ENCODE assay signal across 8 cellular contexts in the genomic region with DNA sequence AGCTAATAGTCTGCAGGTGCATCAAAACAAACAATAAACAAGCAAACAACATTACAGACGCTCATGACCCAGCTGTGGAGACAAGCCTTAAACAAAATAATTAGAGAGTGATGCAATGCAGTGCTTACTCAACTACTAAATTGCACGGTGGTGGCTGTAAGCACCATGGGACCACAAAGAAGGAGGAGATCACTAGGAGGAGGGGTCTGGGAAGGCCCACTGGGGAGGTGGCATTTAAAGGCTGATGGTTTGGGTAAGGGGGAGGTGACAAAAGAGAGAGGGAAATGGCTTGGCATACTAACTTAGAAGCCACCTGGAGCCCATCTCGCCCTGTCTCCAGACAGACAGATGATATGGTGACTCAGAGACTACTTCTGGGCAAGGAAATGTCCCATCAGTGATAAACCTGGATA.
DNase-seq lines count a peak whose midpoint lies in the region; FAIRE-seq and TF ChIP-seq lines count a peak whose summit lies in the region.

No MANE protein-coding gene starts in this region.

- H3K4me3 Mint-ChIP-seq in dendritic cell treated with granulocyte-macrophage colony-stimulating factor and Interleukin-4, amounts not matched to agents 40 ng/mL and 50 ng/mL, for 4 days, result no peak overlapping the region
- H3K4me3 Mint-ChIP-seq in neural progenitor cell, result no peak overlapping the region

- H3F3A ChIP-seq in neural progenitor cell (ENCODE audit: low read depth), result peaks cover 42% of the 10 kb centered on the region

- H3K4me3 ChIP-seq in HEK293 (ENCODE audit: low read depth, low read length) (no peak overlapping the region), neural progenitor cell (peak overlapping the region; percentile 66)

- H3K27ac ChIP-seq in HEK293 (ENCODE audit: extremely low read depth, low read depth, low read length), result no peak overlapping the region
- H3K27ac ChIP-seq in neural progenitor cell, result no peak overlapping the region

- no peaks in the 10 kb centered on the region for H3K36me3 ChIP-seq in HEK293 (ENCODE audit: control insufficient read depth in 2 of 2, insufficient read depth in 1 of 2, low read length in 2 of 2)
- H3K36me3 ChIP-seq in neural progenitor cell, result no peaks in the 10 kb centered on the region

- intact Hi-C loops in dendritic cell treated with granulocyte-macrophage colony-stimulating factor and Interleukin-4, amounts not matched to agents 40 ng/mL and 50 ng/mL, for 4 days (cut with micrococcal nuclease), result loop anchor here (10.0 kb wide), 1 partner anchor 378 kb away; no protein-coding TSS in a partner anchor

- H3K79me2 ChIP-seq in neural progenitor cell (ENCODE audit: low read depth), result peaks cover 35% of the 10 kb centered on the region

- H3K4me1 Mint-ChIP-seq in dendritic cell treated with granulocyte-macrophage colony-stimulating factor and Interleukin-4, amounts not matched to agents 40 ng/mL and 50 ng/mL, for 4 days (ENCODE audit: low read depth), result peaks cover 17% of the 10 kb centered on the region
- H3K4me1 Mint-ChIP-seq in neural progenitor cell, result peaks cover 60% of the 10 kb centered on the region

- H3K27ac Mint-ChIP-seq in dendritic cell treated with granulocyte-macrophage colony-stimulating factor and Interleukin-4, amounts not matched to agents 40 ng/mL and 50 ng/mL, for 4 days, result peak overlapping the region; percentile 18
- H3K27ac Mint-ChIP-seq in neural progenitor cell, result no peak overlapping the region

- H3K27me3 ChIP-seq in neural progenitor cell, result peaks cover 4% of the 10 kb centered on the region

- H3K9me3 ChIP-seq in HEK293 (ENCODE audit: control insufficient read depth, insufficient read depth, low read depth, low read length), result no peaks in the 10 kb centered on the region
- no peaks in the 10 kb centered on the region for H3K9me3 ChIP-seq in neural progenitor cell (ENCODE audit: low read depth)

- peaks cover 2% of the 10 kb centered on the region for H3K27me3 Mint-ChIP-seq in dendritic cell treated with granulocyte-macrophage colony-stimulating factor and Interleukin-4, amounts not matched to agents 40 ng/mL and 50 ng/mL, for 4 days
- H3K27me3 Mint-ChIP-seq in neural progenitor cell (ENCODE audit: insufficient read depth, low read depth), result peaks cover 2% of the 10 kb centered on the region

- in situ Hi-C loops in GM13977 (cut with MboI; ENCODE audit: low pct_unique_long_range_greater_than_20kb, low sequenced_read_pairs, unreplicated experiment), result no loop called here

- no peaks in the 10 kb centered on the region for H3K4me1 ChIP-seq in HEK293 (ENCODE audit: control insufficient read depth, insufficient read depth, low read length)
- H3K4me1 ChIP-seq in neural progenitor cell, result peaks cover 50% of the 10 kb centered on the region

- H2AFZ ChIP-seq in neural progenitor cell (replicated peaks), result no peak overlapping the region

- peaks cover 73% of the 10 kb centered on the region for H4K20me1 ChIP-seq in neural progenitor cell (ENCODE audit: low read depth)

- peak overlapping the region; percentile 91 for H3K4me2 ChIP-seq in neural progenitor cell

- POLR2A ChIA-PET in HEK293 (lab: Yijun Ruan, JAX), result no interaction called here

- peak; percentile 41 for DNase-seq in T follicular helper cell (ENCODE audit: low read depth)
- peak; percentile 24 for DNase-seq in neural progenitor cell (ENCODE audit: low spot score)
- no peak for DNase-seq in GM13977 (ENCODE audit: low spot score)
- DNase-seq in NCI-H1092 treated with DMSO at 0.1 percent for 48 hours (lab: John Stamatoyannopoulos, UW), result no peak
- no peak for DNase-seq in HTR-8/SVneo (ENCODE audit: insufficient read length, low spot score)
- no peak for DNase-seq in DMS79 treated with DMSO at 0.1 percent for 48 hours (lab: John Stamatoyannopoulos, UW)

- H3K9me3 Mint-ChIP-seq in dendritic cell treated with granulocyte-macrophage colony-stimulating factor and Interleukin-4, amounts not matched to agents 40 ng/mL and 50 ng/mL, for 4 days, result no peaks in the 10 kb centered on the region
- H3K9me3 Mint-ChIP-seq in neural progenitor cell, result no peaks in the 10 kb centered on the region

- no peak for FAIRE-seq in HTR-8/SVneo (lab: Jason Lieb, UNC)

- H3K36me3 Mint-ChIP-seq in dendritic cell treated with granulocyte-macrophage colony-stimulating factor and Interleukin-4, amounts not matched to agents 40 ng/mL and 50 ng/mL, for 4 days (ENCODE audit: low read depth), result no peaks in the 10 kb centered on the region
- H3K36me3 Mint-ChIP-seq in neural progenitor cell, result no peaks in the 10 kb centered on the region

- TF ChIP-seq CTCF in HEK293 (tag by site-specific recombination; IDR thresholded peaks at IDR 0.05) (no peak), neural progenitor cell (IDR thresholded peaks at IDR 0.05) (no peak), GM13977 (IDR thresholded peaks at IDR 0.05; ENCODE audit: extremely low read depth, insufficient read depth, missing control alignments) (no peak)

- CTCF ChIA-PET in HEK293 (lab: Yijun Ruan, JAX), result no interaction called here

- no peak overlapping the region for H3K9ac ChIP-seq in neural progenitor cell

TF ChIP-seq in HEK293, 187 proteins besides CTCF, POLR2A, EP300 and RAD21 (continues in another document):
- TF ChIP-seq, protein P1, sequence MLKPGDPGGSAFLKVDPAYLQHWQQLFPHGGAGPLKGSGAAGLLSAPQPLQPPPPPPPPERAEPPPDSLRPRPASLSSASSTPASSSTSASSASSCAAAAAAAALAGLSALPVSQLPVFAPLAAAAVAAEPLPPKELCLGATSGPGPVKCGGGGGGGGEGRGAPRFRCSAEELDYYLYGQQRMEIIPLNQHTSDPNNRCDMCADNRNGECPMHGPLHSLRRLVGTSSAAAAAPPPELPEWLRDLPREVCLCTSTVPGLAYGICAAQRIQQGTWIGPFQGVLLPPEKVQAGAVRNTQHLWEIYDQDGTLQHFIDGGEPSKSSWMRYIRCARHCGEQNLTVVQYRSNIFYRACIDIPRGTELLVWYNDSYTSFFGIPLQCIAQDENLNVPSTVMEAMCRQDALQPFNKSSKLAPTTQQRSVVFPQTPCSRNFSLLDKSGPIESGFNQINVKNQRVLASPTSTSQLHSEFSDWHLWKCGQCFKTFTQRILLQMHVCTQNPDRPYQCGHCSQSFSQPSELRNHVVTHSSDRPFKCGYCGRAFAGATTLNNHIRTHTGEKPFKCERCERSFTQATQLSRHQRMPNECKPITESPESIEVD (tag by site-specific recombination; IDR thresholded peaks at IDR 0.05), result no peak
- TF ChIP-seq ZNF629 (tag by site-specific recombination; IDR thresholded peaks at IDR 0.05), result peak; percentile 57; the same call in 1 of the 2 replicates
- TF ChIP-seq, protein P2, sequence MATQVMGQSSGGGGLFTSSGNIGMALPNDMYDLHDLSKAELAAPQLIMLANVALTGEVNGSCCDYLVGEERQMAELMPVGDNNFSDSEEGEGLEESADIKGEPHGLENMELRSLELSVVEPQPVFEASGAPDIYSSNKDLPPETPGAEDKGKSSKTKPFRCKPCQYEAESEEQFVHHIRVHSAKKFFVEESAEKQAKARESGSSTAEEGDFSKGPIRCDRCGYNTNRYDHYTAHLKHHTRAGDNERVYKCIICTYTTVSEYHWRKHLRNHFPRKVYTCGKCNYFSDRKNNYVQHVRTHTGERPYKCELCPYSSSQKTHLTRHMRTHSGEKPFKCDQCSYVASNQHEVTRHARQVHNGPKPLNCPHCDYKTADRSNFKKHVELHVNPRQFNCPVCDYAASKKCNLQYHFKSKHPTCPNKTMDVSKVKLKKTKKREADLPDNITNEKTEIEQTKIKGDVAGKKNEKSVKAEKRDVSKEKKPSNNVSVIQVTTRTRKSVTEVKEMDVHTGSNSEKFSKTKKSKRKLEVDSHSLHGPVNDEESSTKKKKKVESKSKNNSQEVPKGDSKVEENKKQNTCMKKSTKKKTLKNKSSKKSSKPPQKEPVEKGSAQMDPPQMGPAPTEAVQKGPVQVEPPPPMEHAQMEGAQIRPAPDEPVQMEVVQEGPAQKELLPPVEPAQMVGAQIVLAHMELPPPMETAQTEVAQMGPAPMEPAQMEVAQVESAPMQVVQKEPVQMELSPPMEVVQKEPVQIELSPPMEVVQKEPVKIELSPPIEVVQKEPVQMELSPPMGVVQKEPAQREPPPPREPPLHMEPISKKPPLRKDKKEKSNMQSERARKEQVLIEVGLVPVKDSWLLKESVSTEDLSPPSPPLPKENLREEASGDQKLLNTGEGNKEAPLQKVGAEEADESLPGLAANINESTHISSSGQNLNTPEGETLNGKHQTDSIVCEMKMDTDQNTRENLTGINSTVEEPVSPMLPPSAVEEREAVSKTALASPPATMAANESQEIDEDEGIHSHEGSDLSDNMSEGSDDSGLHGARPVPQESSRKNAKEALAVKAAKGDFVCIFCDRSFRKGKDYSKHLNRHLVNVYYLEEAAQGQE (tag by site-specific recombination; IDR thresholded peaks at IDR 0.05), result no peak
- no peak for TF ChIP-seq ZNF169 (tag by site-specific recombination; IDR thresholded peaks at IDR 0.05)
- peak; percentile 55 for TF ChIP-seq KLF8 (tag by site-specific recombination; IDR thresholded peaks at IDR 0.05)
- TF ChIP-seq, protein P3, sequence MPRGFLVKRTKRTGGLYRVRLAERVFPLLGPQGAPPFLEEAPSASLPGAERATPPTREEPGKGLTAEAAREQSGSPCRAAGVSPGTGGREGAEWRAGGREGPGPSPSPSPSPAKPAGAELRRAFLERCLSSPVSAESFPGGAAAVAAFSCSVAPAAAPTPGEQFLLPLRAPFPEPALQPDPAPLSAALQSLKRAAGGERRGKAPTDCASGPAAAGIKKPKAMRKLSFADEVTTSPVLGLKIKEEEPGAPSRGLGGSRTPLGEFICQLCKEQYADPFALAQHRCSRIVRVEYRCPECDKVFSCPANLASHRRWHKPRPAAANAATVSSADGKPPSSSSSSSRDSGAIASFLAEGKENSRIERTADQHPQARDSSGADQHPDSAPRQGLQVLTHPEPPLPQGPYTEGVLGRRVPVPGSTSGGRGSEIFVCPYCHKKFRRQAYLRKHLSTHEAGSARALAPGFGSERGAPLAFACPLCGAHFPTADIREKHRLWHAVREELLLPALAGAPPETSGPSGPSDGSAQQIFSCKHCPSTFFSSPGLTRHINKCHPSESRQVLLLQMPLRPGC (tag by site-specific recombination; IDR thresholded peaks at IDR 0.05), result 0 out of 2 replicates have a peak, but pooled peaks have one; percentile 41

Comparison
In these comparisons a context has a peak if more than half of its experiments do, and no peak if none do; other contexts are left out.
1. DNase-seq: peak in T follicular helper cell (single experiment) and neural progenitor cell (single experiment); none in GM13977 (single experiment), NCI-H1092 treated with DMSO at 0.1 percent for 48 hours (single experiment), HTR-8/SVneo (single experiment) and DMS79 treated with DMSO at 0.1 percent for 48 hours (single experiment).